ENCODE assay signal across 1 cellular context in genomic region chr3:31562525-31562924, GRCh38.
TF ChIP-seq lines count a peak whose summit lies in the region.

No MANE protein-coding gene starts in this region.

TF ChIP-seq in SK-N-SH, 30 proteins besides CTCF, POLR2A, EP300 and RAD21 (continued from another document):
- TF ChIP-seq PBX3 (IDR thresholded peaks at IDR 0.05), result no peak
